In genomic region chr20:45921618-45922189, GRCh38 we compare ENCODE assay signal across 15 cellular contexts.
"Had no signal": no experiment of that assay in that cellular context is flagged by ENCODE, and none has a peak within 500 bp of the region (broad histone marks: within the 10 kb centered on the region; RNA-seq: fewer than 3 reads in every experiment).

No MANE protein-coding gene starts in this region.

- H3K9me3 Mint-ChIP-seq: activated CD4-positive, alpha-beta memory T cell treated with anti-CD3 and anti-CD28 coated beads for 36 hours; natural killer cell had no signal

- H3K4me3 ChIP-seq: esophagus squamous epithelium, lower lobe of right lung, suprapubic skin, transverse colon, vagina had no signal

- DNase-seq: activated CD4-positive, alpha-beta memory T cell treated with anti-CD3 and anti-CD28 coated beads for 36 hours; activated effector memory CD4-positive, alpha-beta T cell treated with Interleukin-2 at 50 U/mL for 16 hours; activated naive CD4-positive, alpha-beta T cell treated with anti-CD3 and anti-CD28 coated beads, Interleukin-2, amount 50 U/mL, for 16 hours; activated T-cell treated with anti-CD3 and anti-CD28 coated beads, Interleukin-2, amount 50 U/mL, for 1 hour; effector memory CD4-positive, alpha-beta T cell; esophagus squamous epithelium; lower lobe of right lung; natural killer cell; stimulated activated naive CD4-positive, alpha-beta T cell; T-helper 1 cell; T1000; transverse colon had no signal

- H3K27ac ChIP-seq: lower lobe of right lung, suprapubic skin, VCaP had no signal

- H3K27ac Mint-ChIP-seq: activated CD4-positive, alpha-beta memory T cell treated with anti-CD3 and anti-CD28 coated beads for 36 hours; natural killer cell had no signal

- ATAC-seq: lower lobe of right lung, natural killer cell had no signal

- H3K9me3 ChIP-seq: esophagus squamous epithelium, lower lobe of right lung, suprapubic skin, transverse colon, vagina had no signal

- H3K4me3 Mint-ChIP-seq: activated CD4-positive, alpha-beta memory T cell treated with anti-CD3 and anti-CD28 coated beads for 36 hours; natural killer cell had no signal

- H3K27me3 ChIP-seq: esophagus squamous epithelium, suprapubic skin, transverse colon, vagina had no signal

- H3K36me3 ChIP-seq: esophagus squamous epithelium, lower lobe of right lung, suprapubic skin, transverse colon, vagina had no signal

- H3K36me3 Mint-ChIP-seq: activated CD4-positive, alpha-beta memory T cell treated with anti-CD3 and anti-CD28 coated beads for 36 hours; natural killer cell had no signal
